ENCODE assay signal across 17 cellular contexts in genomic region chr7:21566094-21566493, GRCh38.
"Had no signal": no experiment of that assay in that cellular context is flagged by ENCODE, and none has a peak within 500 bp of the region (broad histone marks: within the 10 kb centered on the region; RNA-seq: fewer than 3 reads in every experiment).

No MANE protein-coding gene starts in this region.

- H3K4me3 ChIP-seq: adrenal gland, cardiac muscle cell, mucosa of descending colon, psoas muscle, testis had no signal

- ATAC-seq: activated naive CD4-positive, alpha-beta T cell treated with anti-CD3 and anti-CD28 coated beads, Interleukin-2, amount 50 U/mL, for 72 hours; effector memory CD8-positive, alpha-beta T cell; mucosa of descending colon; psoas muscle; sciatic nerve; stimulated activated memory B cell treated with anti-CD40 and anti-IgM and Interleukin-4, amounts not matched to agents 10 μg/mL and 1 μg/mL and 100 μg/mL, for 72 hours had no signal

- DNase-seq: activated CD4-positive, alpha-beta T cell treated with anti-CD3 and anti-CD28 coated beads, Interleukin-2, amount 50 U/mL, for 48 hours; activated gamma-delta T cell treated with Interleukin-2 at 50 U/mL for 16 hours; dermis blood vessel endothelial cell; effector memory CD8-positive, alpha-beta T cell; immature natural killer cell; kidney glomerular epithelial cell; mesenchymal stem cell; mucosa of descending colon; naive B cell; psoas muscle; stimulated activated CD4-positive, alpha-beta T cell treated with anti-CD3 and anti-CD28 coated beads, Interleukin-4, amount 100 ng/mL, for 4 hours; testis had no signal
